Comparison of ENCODE assay signal across 21 cellular contexts in the genomic region with DNA sequence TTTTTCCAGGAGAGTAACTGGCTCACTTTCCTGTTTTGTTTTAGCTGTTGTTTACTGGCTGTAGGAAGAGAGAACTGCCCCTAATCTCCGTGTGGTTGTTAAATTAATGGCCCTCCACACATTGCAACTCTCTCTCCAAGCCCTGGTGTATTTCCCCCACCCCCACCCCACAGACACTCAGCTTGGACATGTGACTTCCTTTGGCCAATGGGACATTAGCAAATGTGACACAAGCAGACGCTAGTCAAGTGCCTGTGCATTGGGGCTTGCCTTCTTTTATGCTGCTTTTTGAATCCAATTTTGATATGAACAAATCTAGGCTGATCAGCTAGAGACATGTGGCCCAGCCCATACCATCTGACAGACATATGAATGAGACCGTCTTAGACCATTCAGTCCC.
"Had no signal": no experiment of that assay in that cellular context is flagged by ENCODE, and none has a peak within 500 bp of the region (broad histone marks: within the 10 kb centered on the region; RNA-seq: fewer than 3 reads in every experiment).

No MANE protein-coding gene starts in this region.

- H3K9ac ChIP-seq: KMS-11 had no signal

- H3K4me2 ChIP-seq: KMS-11 had no signal

- FAIRE-seq: RCC 7860 had no signal

- H3K4me1 ChIP-seq: SJSA1 had no signal

- H3K36me3 ChIP-seq: SJSA1 had no signal

- H3K27ac ChIP-seq: KMS-11, SJSA1, SK-N-MC had no signal

- H3K4me3 ChIP-seq: SJSA1, SK-N-MC had no signal

- DNase-seq: Kasumi-1, MV-4-11, NCI-H1048, NCI-H1105, NCI-H1417, NCI-H1436 treated with DMSO at 0.1 percent for 48 hours, NCI-H1694, NCI-H187 treated with DMSO at 0.1 percent for 48 hours, NCI-H2029 treated with DMSO at 0.1 percent for 48 hours, NCI-H2171 treated with DMSO at 0.1 percent for 48 hours, NCI-H345, NCI-H446 treated with DMSO at 0.1 percent for 48 hours, NCI-H510A treated with DMSO at 0.1 percent for 48 hours, NCI-H69, Right ventricle myocardium superior, RPMI8226, SIG-M5 had no signal

- H3K27me3 ChIP-seq: SJSA1 had no signal

- H3K9me3 ChIP-seq: SJSA1 had no signal
